8 cellular contexts compared by ENCODE assay signal in genomic region chr15:30755036-30755687, GRCh38.
A peak's percentile ranks its signal among the peaks of the same experiment; 100 is the strongest.
DNase-seq lines count a peak whose midpoint lies in the region; ATAC-seq and TF ChIP-seq lines count a peak whose summit lies in the region.
"Not testable (repeated sequence)": the region's sequence is repeated elsewhere in the genome, so short reads cannot be mapped to it uniquely, and the experiment has no call there.

No MANE protein-coding gene starts in this region.

- not testable (repeated sequence) for H3K27ac ChIP-seq in brain microvascular endothelial cell, right atrium auricular region

- not testable (repeated sequence) for H3K36me3 ChIP-seq in brain microvascular endothelial cell (replicated peaks); right atrium auricular region

- not testable (repeated sequence) for H3K9me3 ChIP-seq in right atrium auricular region

- ATAC-seq in GM21723 (IDR thresholded peaks at IDR 0.05; ENCODE audit: unreplicated experiment), result peak; percentile 76

- CTCF ChIA-PET in GM10248 (lab: Yijun Ruan, JAX), result not testable (repeated sequence)

- POLR2A ChIA-PET in GM10248 (lab: Yijun Ruan, JAX), result not testable (repeated sequence)

- H3K4me1 ChIP-seq in right atrium auricular region, result not testable (repeated sequence)

- H3K27me3 ChIP-seq in brain microvascular endothelial cell (replicated peaks); right atrium auricular region: not testable (repeated sequence)

- not testable (repeated sequence) for H3K4me3 ChIP-seq in NB4 (ENCODE audit: low read depth, low read length); brain microvascular endothelial cell (ENCODE audit: low read depth, low read length); right atrium auricular region; retinal pigment epithelial cell (ENCODE audit: low read length)

- in situ Hi-C loops in brain microvascular endothelial cell (cut with HindIII; ENCODE audit: low pct_ligation_motif_present, low sequenced_read_pairs), result not testable (repeated sequence)

- TF ChIP-seq POLR2A in NB4 (IDR thresholded peaks at IDR 0.05; ENCODE audit: extremely low read depth, insufficient read length), result not testable (repeated sequence)

- not testable (repeated sequence) for DNase-seq in GM10248 (ENCODE audit: extremely low spot score); NB4 (ENCODE audit: low read depth); retinal pigment epithelial cell (ENCODE audit: low read depth)
- peak; percentile 73 for DNase-seq in activated CD8-positive, alpha-beta memory T cell treated with anti-CD3 and anti-CD28 coated beads for 24 hours
- DNase-seq in brain microvascular endothelial cell (peak; percentile 71), right atrium auricular region (ENCODE audit: low spot score) (peak; percentile 65)
- DNase-seq in stimulated activated CD8-positive, alpha-beta memory T cell treated with anti-CD3 and anti-CD28 coated beads, Interleukin-7, amount 100 ng/mL, for 24 hours (ENCODE audit: low read depth), result peak; percentile 55

- TF ChIP-seq CTCF in GM10248 (IDR thresholded peaks at IDR 0.05; ENCODE audit: control extremely low read depth, extremely low read depth, low read depth, missing control alignments) (peak; percentile 43), NB4 (IDR thresholded peaks at IDR 0.05; ENCODE audit: low read depth, low read length) (peak; percentile 23), brain microvascular endothelial cell (IDR thresholded peaks at IDR 0.05; ENCODE audit: low read depth, low read length, missing control alignments) (peak; percentile 42), right atrium auricular region (IDR thresholded peaks at IDR 0.05) (peak; percentile 26 to 51), retinal pigment epithelial cell (conservative IDR thresholded peaks at IDR 0.05; ENCODE audit: low read depth, low read length) (peak; percentile 32)
